In genomic region chrX:102651968-102652744, GRCh38 we compare ENCODE assay signal across 8 cellular contexts. TPM values are rescaled to one million over a fixed set of nuclear protein-coding genes. Genes with fewer than 3 reads are reported as not detected.
DNase-seq lines count a peak whose midpoint lies in the region; ATAC-seq lines count a peak whose summit lies in the region.

No MANE protein-coding gene starts in this region.

- H3K27ac ChIP-seq in cingulate gyrus (ENCODE audit: low read depth, low read length): peak overlapping the region; percentile 90

- peak; percentile 84 for ATAC-seq in HG02885 (IDR thresholded peaks at IDR 0.05; ENCODE audit: poor library complexity, unreplicated experiment)
- peak; percentile 68 to 80 for ATAC-seq in activated CD4-positive, CD25-positive, alpha-beta regulatory T cell treated with anti-CD3 and anti-CD28 coated beads, Interleukin-2, amount 50 U/mL, for 24 hours
- peak; percentile 65 for ATAC-seq in left lobe of liver
- ATAC-seq in GM18867 (IDR thresholded peaks at IDR 0.05; ENCODE audit: unreplicated experiment): no peak

- DNase-seq in ELR (ENCODE audit: low read depth) (peak; percentile 62), left lobe of liver (ENCODE audit: low spot score) (no peak), SK-N-DZ (ENCODE audit: low spot score) (no peak)
- DNase-seq in stimulated activated CD4-positive, alpha-beta T cell treated with anti-CD3 and anti-CD28 coated beads, Interleukin-4, amount 100 ng/mL, for 4 hours: peak; percentile 23 to 62

RNA-seq across cellular contexts. Expression of gene GPRASP1, which starts 0.9 kb away (rescaled TPM):
- 1.4 TPM for total RNA-seq in left lobe of liver
- 1.3 and 1.4 TPM in 2 replicates for polyA plus RNA-seq in SK-N-DZ (2014; cell fraction: cytosol; rRNA removed)
- polyA plus RNA-seq in SK-N-DZ (2014; cell fraction: nucleus; rRNA removed): 10.7 and 17.1 TPM in 2 replicates

RNA-seq across cellular contexts. Expression of gene ARMCX5, which starts 52.8 kb away (rescaled TPM):
- 4.7 TPM for total RNA-seq in left lobe of liver
- 19.2 and 21.4 TPM in 2 replicates for polyA plus RNA-seq in SK-N-DZ (2014; cell fraction: cytosol; rRNA removed)
- polyA plus RNA-seq in SK-N-DZ (2014; cell fraction: nucleus; rRNA removed): 12.8 and 14.3 TPM in 2 replicates

Comparison
In these comparisons a context has a peak if more than half of its experiments do, and no peak if none do; other contexts are left out.
1. DNase-seq: peak in ELR (single experiment) and stimulated activated CD4-positive, alpha-beta T cell treated with anti-CD3 and anti-CD28 coated beads, Interleukin-4, amount 100 ng/mL, for 4 hours (2 of 2); none in left lobe of liver (single experiment) and SK-N-DZ (single experiment).